Comparison of ENCODE assay signal across 1 cellular context in genomic region chr7:156892821-156893706, GRCh38.
TF ChIP-seq lines count a peak whose summit lies in the region.

A gene with protein sequence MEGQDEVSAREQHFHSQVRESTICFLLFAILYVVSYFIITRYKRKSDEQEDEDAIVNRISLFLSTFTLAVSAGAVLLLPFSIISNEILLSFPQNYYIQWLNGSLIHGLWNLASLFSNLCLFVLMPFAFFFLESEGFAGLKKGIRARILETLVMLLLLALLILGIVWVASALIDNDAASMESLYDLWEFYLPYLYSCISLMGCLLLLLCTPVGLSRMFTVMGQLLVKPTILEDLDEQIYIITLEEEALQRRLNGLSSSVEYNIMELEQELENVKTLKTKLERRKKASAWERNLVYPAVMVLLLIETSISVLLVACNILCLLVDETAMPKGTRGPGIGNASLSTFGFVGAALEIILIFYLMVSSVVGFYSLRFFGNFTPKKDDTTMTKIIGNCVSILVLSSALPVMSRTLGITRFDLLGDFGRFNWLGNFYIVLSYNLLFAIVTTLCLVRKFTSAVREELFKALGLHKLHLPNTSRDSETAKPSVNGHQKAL (minus strand): TSS chr7:156893183. CDS start chr7:156892993, 190 bp downstream.

TF ChIP-seq in HEK293, 187 proteins besides CTCF, POLR2A, EP300 and RAD21 (continued from another document and continues in another):
- TF ChIP-seq ZNF518A (tag by site-specific recombination; conservative IDR thresholded peaks at IDR 0.05; ENCODE audit: low read depth) = 0 out of 2 replicates have a peak, but pooled peaks have one; percentile 16
- TF ChIP-seq WT1 (tag by site-specific recombination; IDR thresholded peaks at IDR 0.05) = peak; percentile 39; the same call in 1 of the 2 replicates
- no peak for TF ChIP-seq ZNF202 (tag by site-specific recombination; IDR thresholded peaks at IDR 0.05; ENCODE audit: borderline replicate concordance)
- no peak for TF ChIP-seq ZNF433 (tag by site-specific recombination; IDR thresholded peaks at IDR 0.05; ENCODE audit: low read depth)
- no peak for TF ChIP-seq ZNF157 (tag by site-specific recombination; IDR thresholded peaks at IDR 0.05)
- TF ChIP-seq ZNF670 (tag by site-specific recombination; IDR thresholded peaks at IDR 0.05; ENCODE audit: low read depth) = no peak
- TF ChIP-seq RBAK (tag by site-specific recombination; IDR thresholded peaks at IDR 0.05) = no peak
- TF ChIP-seq, protein P1, sequence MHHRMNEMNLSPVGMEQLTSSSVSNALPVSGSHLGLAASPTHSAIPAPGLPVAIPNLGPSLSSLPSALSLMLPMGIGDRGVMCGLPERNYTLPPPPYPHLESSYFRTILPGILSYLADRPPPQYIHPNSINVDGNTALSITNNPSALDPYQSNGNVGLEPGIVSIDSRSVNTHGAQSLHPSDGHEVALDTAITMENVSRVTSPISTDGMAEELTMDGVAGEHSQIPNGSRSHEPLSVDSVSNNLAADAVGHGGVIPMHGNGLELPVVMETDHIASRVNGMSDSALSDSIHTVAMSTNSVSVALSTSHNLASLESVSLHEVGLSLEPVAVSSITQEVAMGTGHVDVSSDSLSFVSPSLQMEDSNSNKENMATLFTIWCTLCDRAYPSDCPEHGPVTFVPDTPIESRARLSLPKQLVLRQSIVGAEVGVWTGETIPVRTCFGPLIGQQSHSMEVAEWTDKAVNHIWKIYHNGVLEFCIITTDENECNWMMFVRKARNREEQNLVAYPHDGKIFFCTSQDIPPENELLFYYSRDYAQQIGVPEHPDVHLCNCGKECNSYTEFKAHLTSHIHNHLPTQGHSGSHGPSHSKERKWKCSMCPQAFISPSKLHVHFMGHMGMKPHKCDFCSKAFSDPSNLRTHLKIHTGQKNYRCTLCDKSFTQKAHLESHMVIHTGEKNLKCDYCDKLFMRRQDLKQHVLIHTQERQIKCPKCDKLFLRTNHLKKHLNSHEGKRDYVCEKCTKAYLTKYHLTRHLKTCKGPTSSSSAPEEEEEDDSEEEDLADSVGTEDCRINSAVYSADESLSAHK (tag by site-specific recombination; IDR thresholded peaks at IDR 0.05) = 0 out of 2 replicates have a peak, but pooled peaks have one; percentile 8
- TF ChIP-seq ZNF248 (tag by site-specific recombination; IDR thresholded peaks at IDR 0.05) = no peak
- TF ChIP-seq, protein P2, sequence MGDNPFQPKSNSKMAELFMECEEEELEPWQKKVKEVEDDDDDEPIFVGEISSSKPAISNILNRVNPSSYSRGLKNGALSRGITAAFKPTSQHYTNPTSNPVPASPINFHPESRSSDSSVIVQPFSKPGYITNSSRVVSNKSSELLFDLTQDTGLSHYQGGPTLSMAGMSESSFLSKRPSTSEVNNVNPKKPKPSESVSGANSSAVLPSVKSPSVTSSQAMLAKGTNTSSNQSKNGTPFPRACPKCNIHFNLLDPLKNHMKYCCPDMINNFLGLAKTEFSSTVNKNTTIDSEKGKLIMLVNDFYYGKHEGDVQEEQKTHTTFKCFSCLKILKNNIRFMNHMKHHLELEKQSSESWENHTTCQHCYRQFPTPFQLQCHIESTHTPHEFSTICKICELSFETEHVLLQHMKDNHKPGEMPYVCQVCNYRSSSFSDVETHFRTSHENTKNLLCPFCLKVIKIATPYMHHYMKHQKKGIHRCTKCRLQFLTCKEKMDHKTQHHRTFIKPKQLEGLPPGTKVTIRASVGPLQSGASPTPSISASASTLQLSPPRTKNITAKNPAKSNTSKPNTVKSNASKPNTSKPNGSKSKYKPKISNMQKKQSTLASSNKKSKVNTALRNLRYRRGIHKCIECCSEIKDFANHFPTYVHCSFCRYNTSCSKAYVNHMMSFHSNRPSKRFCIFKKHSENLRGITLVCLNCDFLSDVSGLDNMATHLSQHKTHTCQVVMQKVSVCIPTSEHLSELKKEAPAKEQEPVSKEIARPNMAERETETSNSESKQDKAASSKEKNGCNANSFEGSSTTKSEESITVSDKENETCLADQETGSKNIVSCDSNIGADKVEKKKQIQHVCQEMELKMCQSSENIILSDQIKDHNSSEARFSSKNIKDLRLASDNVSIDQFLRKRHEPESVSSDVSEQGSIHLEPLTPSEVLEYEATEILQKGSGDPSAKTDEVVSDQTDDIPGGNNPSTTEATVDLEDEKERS (tag by site-specific recombination; IDR thresholded peaks at IDR 0.05) = no peak
- no peak for TF ChIP-seq ZNF654 (tag by site-specific recombination; IDR thresholded peaks at IDR 0.05; ENCODE audit: low read depth)
- TF ChIP-seq KLF16 (tag by site-specific recombination; IDR thresholded peaks at IDR 0.05) = peak; percentile 85
- TF ChIP-seq ZNF843 (tag by site-specific recombination; IDR thresholded peaks at IDR 0.05) = peak; percentile 58; the same call in 1 of the 2 replicates
- TF ChIP-seq ZNF16 (tag by site-specific recombination; IDR thresholded peaks at IDR 0.05; ENCODE audit: low read depth) = no peak
- TF ChIP-seq GLI2 (tag by site-specific recombination; IDR thresholded peaks at IDR 0.05; ENCODE audit: borderline replicate concordance, low read depth) = no peak
- TF ChIP-seq KLF10 (tag by site-specific recombination; IDR thresholded peaks at IDR 0.05) = peak; percentile 98
- peak; percentile 68 for TF ChIP-seq ZBTB8A (tag by site-specific recombination; IDR thresholded peaks at IDR 0.05)
- no peak for TF ChIP-seq ZNF747 (tag by site-specific recombination; IDR thresholded peaks at IDR 0.05)
- TF ChIP-seq SALL2 (tag by site-specific recombination; IDR thresholded peaks at IDR 0.05; ENCODE audit: borderline replicate concordance) = no peak
- no peak for TF ChIP-seq ZFP3 (tag by site-specific recombination; IDR thresholded peaks at IDR 0.05; ENCODE audit: low read depth)
- TF ChIP-seq ZNF302 (tag by site-specific recombination; IDR thresholded peaks at IDR 0.05; ENCODE audit: low read depth) = no peak
- peak; percentile 86; the same call in 1 of the 2 replicates for TF ChIP-seq ZNF501 (tag by site-specific recombination; IDR thresholded peaks at IDR 0.05)
- no peak for TF ChIP-seq ZNF138 (tag by site-specific recombination; IDR thresholded peaks at IDR 0.05; ENCODE audit: borderline replicate concordance)
- no peak for TF ChIP-seq SCRT1 (tag by site-specific recombination; IDR thresholded peaks at IDR 0.05; ENCODE audit: borderline replicate concordance)
- no peak for TF ChIP-seq PRDM1 (tag by site-specific recombination; IDR thresholded peaks at IDR 0.05)
- peak; percentile 78 for TF ChIP-seq ZBTB48 (tag by site-specific recombination; IDR thresholded peaks at IDR 0.05)
- TF ChIP-seq ZIC2 (tag by site-specific recombination; IDR thresholded peaks at IDR 0.05) = no peak; the same call in 1 of the 2 replicates
- TF ChIP-seq ZNF560 (tag by site-specific recombination; IDR thresholded peaks at IDR 0.05; ENCODE audit: borderline replicate concordance) = no peak
- no peak for TF ChIP-seq PRDM6 (tag by site-specific recombination; IDR thresholded peaks at IDR 0.05)
- no peak for TF ChIP-seq ZNF211 (tag by site-specific recombination; IDR thresholded peaks at IDR 0.05; ENCODE audit: low read depth)
- peak; percentile 35; the same call in 1 of the 2 replicates for TF ChIP-seq BCL11A (tag by site-specific recombination; IDR thresholded peaks at IDR 0.05; ENCODE audit: low read depth)
- TF ChIP-seq TCF7L2 (IDR thresholded peaks at IDR 0.05; ENCODE audit: borderline replicate concordance, low read depth, low read length) = no peak
- no peak for TF ChIP-seq ZNF768 (tag by site-specific recombination; IDR thresholded peaks at IDR 0.05)
- TF ChIP-seq, protein P3, sequence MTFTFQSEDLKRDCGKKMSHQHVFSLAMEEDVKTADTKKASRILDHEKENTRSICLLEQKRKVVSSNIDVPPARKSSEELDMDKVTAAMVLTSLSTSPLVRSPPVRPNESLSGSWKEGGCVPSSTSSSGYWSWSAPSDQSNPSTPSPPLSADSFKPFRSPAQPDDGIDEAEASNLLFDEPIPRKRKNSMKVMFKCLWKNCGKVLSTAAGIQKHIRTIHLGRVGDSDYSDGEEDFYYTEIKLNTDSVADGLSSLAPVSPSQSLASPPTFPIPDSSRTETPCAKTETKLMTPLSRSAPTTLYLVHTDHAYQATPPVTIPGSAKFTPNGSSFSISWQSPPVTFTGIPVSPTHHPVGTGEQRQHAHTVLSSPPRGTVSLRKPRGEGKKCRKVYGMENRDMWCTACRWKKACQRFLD (tag by site-specific recombination; IDR thresholded peaks at IDR 0.05) = no peak
- TF ChIP-seq, protein P4, sequence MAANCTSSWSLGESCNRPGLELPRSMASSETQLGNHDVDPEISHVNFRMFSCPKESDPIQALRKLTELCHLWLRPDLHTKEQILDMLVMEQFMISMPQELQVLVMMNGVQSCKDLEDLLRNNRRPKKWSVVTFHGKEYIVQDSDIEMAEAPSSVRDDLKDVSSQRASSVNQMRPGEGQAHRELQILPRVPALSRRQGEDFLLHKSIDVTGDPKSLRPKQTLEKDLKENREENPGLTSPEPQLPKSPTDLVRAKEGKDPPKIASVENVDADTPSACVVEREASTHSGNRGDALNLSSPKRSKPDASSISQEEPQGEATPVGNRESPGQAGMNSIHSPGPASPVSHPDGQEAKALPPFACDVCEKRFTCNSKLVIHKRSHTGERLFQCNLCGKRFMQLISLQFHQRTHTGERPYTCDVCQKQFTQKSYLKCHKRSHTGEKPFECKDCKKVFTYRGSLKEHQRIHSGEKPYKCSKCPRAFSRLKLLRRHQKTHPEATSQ (tag by site-specific recombination; IDR thresholded peaks at IDR 0.05) = no peak
- peak; percentile 75 for TF ChIP-seq BCL11B (tag by site-specific recombination; IDR thresholded peaks at IDR 0.05; ENCODE audit: low read depth)
- no peak for TF ChIP-seq ZNF23 (tag by site-specific recombination; IDR thresholded peaks at IDR 0.05; ENCODE audit: borderline replicate concordance)
- peak; percentile 65; the same call in 1 of the 2 replicates for TF ChIP-seq ZNF2 (tag by site-specific recombination; IDR thresholded peaks at IDR 0.05)
- no peak; the same call in 1 of the 2 replicates for TF ChIP-seq ZNF561 (tag by site-specific recombination; IDR thresholded peaks at IDR 0.05; ENCODE audit: borderline replicate concordance)
- TF ChIP-seq ZNF132 (tag by site-specific recombination; IDR thresholded peaks at IDR 0.05; ENCODE audit: borderline replicate concordance) = no peak
- TF ChIP-seq YY2 (tag by site-specific recombination; IDR thresholded peaks at IDR 0.05) = no peak
- TF ChIP-seq TRIM28 (IDR thresholded peaks at IDR 0.05; ENCODE audit: borderline replicate concordance, low read length) = no peak
- TF ChIP-seq SP3 (tag by site-specific recombination; IDR thresholded peaks at IDR 0.05) = peak; percentile 93
- no peak for TF ChIP-seq ZNF530 (tag by site-specific recombination; IDR thresholded peaks at IDR 0.05; ENCODE audit: low read depth)
- TF ChIP-seq ZNF398 (tag by site-specific recombination; IDR thresholded peaks at IDR 0.05) = no peak
- no peak for TF ChIP-seq ZNF837 (tag by site-specific recombination; IDR thresholded peaks at IDR 0.05)
